21 cellular contexts compared by ENCODE assay signal in the genomic region with DNA sequence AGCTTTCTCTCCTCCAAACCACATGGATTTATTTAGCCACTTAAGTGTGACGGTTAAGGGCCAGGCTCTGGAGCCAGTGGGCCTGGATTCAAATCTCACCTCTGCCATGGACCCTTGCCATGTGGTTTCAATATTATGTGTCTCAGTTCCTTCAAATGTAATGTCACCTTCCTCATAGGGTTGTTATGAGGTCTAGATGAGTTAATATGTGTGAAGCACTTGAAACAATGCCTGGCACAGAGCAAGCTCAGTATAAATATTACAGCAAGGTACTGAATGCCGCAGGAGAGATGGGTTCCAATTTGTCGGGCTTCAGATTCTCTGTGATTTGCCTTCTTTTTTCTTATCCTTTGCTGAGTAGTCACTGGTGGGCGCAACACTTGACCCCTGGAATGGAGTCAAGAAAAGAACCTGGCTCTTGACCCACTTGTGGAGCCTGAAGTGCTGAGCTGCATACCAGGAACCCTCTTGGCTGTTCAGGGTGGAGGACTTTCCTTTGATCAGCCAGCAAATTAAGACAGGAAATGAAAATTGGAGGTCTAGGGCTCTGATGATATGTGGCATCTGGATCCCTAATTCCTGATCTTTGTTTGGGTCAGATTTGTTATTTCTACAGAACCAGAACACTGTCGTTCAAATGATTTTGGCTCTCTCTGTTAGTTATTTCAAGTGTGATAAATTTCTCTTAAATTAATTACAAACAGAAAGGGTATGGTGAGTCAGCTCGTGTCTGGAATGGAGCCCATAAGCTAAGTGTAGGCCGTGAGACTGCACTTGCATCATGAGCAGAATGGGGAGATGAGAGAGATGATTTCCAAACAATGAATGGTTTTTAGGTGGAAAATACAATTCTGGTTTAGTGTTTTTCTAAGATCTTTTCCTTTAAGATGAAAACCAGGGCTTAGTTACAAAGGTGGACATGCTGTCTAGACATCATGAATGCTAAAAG.
DNase-seq lines count a peak whose midpoint lies in the region; ATAC-seq and TF ChIP-seq lines count a peak whose summit lies in the region.
"Had no signal": no experiment of that assay in that cellular context is flagged by ENCODE, and none has a peak within 500 bp of the region (broad histone marks: within the 10 kb centered on the region; RNA-seq: fewer than 3 reads in every experiment).

No MANE protein-coding gene starts in this region.

- H3K9me1 ChIP-seq in IMR-90 (ENCODE audit: insufficient read depth, low read length) = no peaks in the 10 kb centered on the region

- no peaks in the 10 kb centered on the region for H3K4me1 Mint-ChIP-seq in naive thymus-derived CD4-positive, alpha-beta T cell

- H2BK5ac ChIP-seq in IMR-90 (ENCODE audit: low read depth, low read length, poor library complexity, severe bottlenecking) = no peak overlapping the region

- in situ Hi-C loops in IMR-90 (cut with MboI; ENCODE audit: low sequenced_read_pairs) = loop anchor here (10.0 to 25.0 kb wide), 2 partner anchors 203 to 309 kb away; no protein-coding TSS in a partner anchor

- H3K4me3 ChIP-seq in IMR-90 (ENCODE audit: insufficient read depth, low read depth, low read length) = no peak overlapping the region
- no peak overlapping the region for H3K4me3 ChIP-seq in colonic mucosa
- no peak overlapping the region for H3K4me3 ChIP-seq in mucosa of descending colon
- H3K4me3 ChIP-seq in naive thymus-derived CD4-positive, alpha-beta T cell (ENCODE audit: low read length) = no peak overlapping the region
- H3K4me3 ChIP-seq: left ventricle myocardium inferior, SJSA1, tibial nerve had no signal

- no peak overlapping the region for H2BK120ac ChIP-seq in IMR-90 (ENCODE audit: low read depth, low read length)

- WGBS in IMR-90 (ENCODE audit: extremely low coverage in 2 of 2, insufficient read length in 1 of 2), 2 experiments = 0% methylated on average over 1 of the region's 7 CpGs; no CpG with 5 or more reads in 1 of the 2 experiments

- no peak overlapping the region for H3K27ac ChIP-seq in IMR-90 (ENCODE audit: insufficient read depth, low read length)
- H3K27ac ChIP-seq in colonic mucosa = no peak overlapping the region
- no peak overlapping the region for H3K27ac ChIP-seq in naive thymus-derived CD4-positive, alpha-beta T cell (ENCODE audit: low read depth, low read length)
- H3K27ac ChIP-seq: left ventricle myocardium inferior, SJSA1, tibial nerve had no signal

- H2AK9ac ChIP-seq in IMR-90 (replicated peaks; ENCODE audit: low read depth, low read length, poor library complexity) = no peak overlapping the region

- H3K27me3 ChIP-seq in IMR-90 (ENCODE audit: control insufficient read depth, insufficient read depth, low read length) (no peaks in the 10 kb centered on the region), colonic mucosa (no peaks in the 10 kb centered on the region)
- no peaks in the 10 kb centered on the region for H3K27me3 ChIP-seq in naive thymus-derived CD4-positive, alpha-beta T cell (ENCODE audit: control insufficient read depth in 2 of 2, insufficient read depth in 2 of 2, low read length in 2 of 2)
- H3K27me3 ChIP-seq: SJSA1, tibial nerve had no signal

- H2BK15ac ChIP-seq in IMR-90 (ENCODE audit: low read depth, low read length) = no peak overlapping the region

- TF ChIP-seq CTCF in AG09319 (IDR thresholded peaks at IDR 0.05; ENCODE audit: low read depth, low read length) = no peak
- TF ChIP-seq CTCF in IMR-90 (conservative IDR thresholded peaks at IDR 0.05; ENCODE audit: low read depth, low read length) = no peak
- no peak for TF ChIP-seq CTCF in colonic mucosa (IDR thresholded peaks at IDR 0.05)
- TF ChIP-seq CTCF in mucosa of descending colon (IDR thresholded peaks at IDR 0.05) = no peak

- CTCF ChIA-PET in IMR-90 (lab: Yijun Ruan, JAX) = no interaction called here
- CTCF ChIA-PET in naive thymus-derived CD4-positive, alpha-beta T cell (lab: Charles Lee) = no interaction called here

- no peak overlapping the region for H4K5ac ChIP-seq in IMR-90 (ENCODE audit: low read depth, low read length)

- H3K9me3 Mint-ChIP-seq in naive thymus-derived CD4-positive, alpha-beta T cell = peaks cover 0 to 4% (median 0%) of the 10 kb centered on the region in 11 donors
- H3K9me3 Mint-ChIP-seq: activated T-cell treated with anti-CD3 and anti-CD28 coated beads, Interleukin-2, amount 50 U/mL, for 4 hours had no signal

- H4K91ac ChIP-seq in IMR-90 (ENCODE audit: insufficient read depth, low read depth, low read length) = no peak overlapping the region

- peak; percentile 62; the same call in 1 of the 2 replicates for ATAC-seq in IMR-90 (ENCODE audit: low read depth)
- ATAC-seq in mucosa of descending colon = peak; percentile 25
- ATAC-seq in HG03196 (IDR thresholded peaks at IDR 0.05; ENCODE audit: unreplicated experiment) = no peak
- no peak for ATAC-seq in GM18505 (IDR thresholded peaks at IDR 0.05; ENCODE audit: unreplicated experiment)
- ATAC-seq in naive thymus-derived CD4-positive, alpha-beta T cell = no peak
- ATAC-seq: activated T-cell treated with anti-CD3 and anti-CD28 coated beads, Interleukin-2, amount 50 U/mL, for 4 hours; HCT116; sciatic nerve had no signal

- H3K4ac ChIP-seq in IMR-90 (ENCODE audit: low read depth, low read length) = no peak overlapping the region

- no peaks in the 10 kb centered on the region for H4K20me1 ChIP-seq in IMR-90 (ENCODE audit: insufficient read depth, low read length)

- DNase-seq in AG09319 (ENCODE audit: extremely low read depth, low read depth) = peak; percentile 32
- DNase-seq in IMR-90 = peak; percentile 65
- DNase-seq in colonic mucosa = peak; percentile 23
- peak in 1 of 3 donors; percentile 35 for DNase-seq in mucosa of descending colon
- no peak for DNase-seq in NCI-H2227 (lab: John Stamatoyannopoulos, UW; ENCODE audit: unreplicated experiment)
- DNase-seq in naive thymus-derived CD4-positive, alpha-beta T cell = no peak
- DNase-seq: activated CD4-positive, alpha-beta T cell treated with anti-CD3 and anti-CD28 coated beads, Interleukin-2, amount 50 U/mL, for 4 hours; activated T-cell treated with anti-CD3 and anti-CD28 coated beads, Interleukin-2, amount 50 U/mL, for 4 hours; AML-193; cortex of kidney; DMS153; KBM-7; left ventricle myocardium inferior; NCI-H1105; stimulated activated CD4-positive, alpha-beta T cell treated with anti-CD3 and anti-CD28 coated beads, Interleukin-4, amount 100 ng/mL, for 1 hour had no signal

- H3K9ac ChIP-seq in IMR-90 (ENCODE audit: low read depth, low read length) (no peak overlapping the region), colonic mucosa (ENCODE audit: low read depth in 2 of 2, low read length in 2 of 2) (no peak overlapping the region)

- H3K27ac Mint-ChIP-seq in naive thymus-derived CD4-positive, alpha-beta T cell = no peak overlapping the region

- H3K4me2 ChIP-seq in IMR-90 (ENCODE audit: low read depth, low read length) = no peak overlapping the region

- H3K27me3 Mint-ChIP-seq in naive thymus-derived CD4-positive, alpha-beta T cell = peaks cover 0 to 11% (median 5%) of the 10 kb centered on the region in 5 donors

- H3K4me1 ChIP-seq in IMR-90 (ENCODE audit: control insufficient read depth, insufficient read depth, low read length) (no peaks in the 10 kb centered on the region; the same call in 1 of the 2 replicates), colonic mucosa (no peaks in the 10 kb centered on the region), mucosa of descending colon (ENCODE audit: low read depth) (no peaks in the 10 kb centered on the region)
- no peaks in the 10 kb centered on the region for H3K4me1 ChIP-seq in naive thymus-derived CD4-positive, alpha-beta T cell (ENCODE audit: control insufficient read depth in 2 of 2, insufficient read depth in 2 of 2, low read length in 2 of 2)
- H3K4me1 ChIP-seq: left ventricle myocardium inferior, tibial nerve had no signal

- BruUV-seq in IMR-90 (replicated peaks; lab: Mats Ljungman, UMichigan) = no TSS peak

- no peak overlapping the region for H4K8ac ChIP-seq in IMR-90 (ENCODE audit: low read depth in 2 of 2, low read length in 2 of 2)

- no peak overlapping the region for H2AFZ ChIP-seq in IMR-90 (replicated peaks; ENCODE audit: low read length, poor library complexity)

- no peak overlapping the region for H2AK5ac ChIP-seq in IMR-90 (ENCODE audit: low read depth, low read length)

- no peaks in the 10 kb centered on the region for H3K36me3 Mint-ChIP-seq in naive thymus-derived CD4-positive, alpha-beta T cell

- no peak overlapping the region for H3K18ac ChIP-seq in IMR-90 (ENCODE audit: low read depth, low read length)

- H2BK20ac ChIP-seq in IMR-90 (ENCODE audit: low read depth, low read length) = no peak overlapping the region

- no peaks in the 10 kb centered on the region for H3K79me1 ChIP-seq in IMR-90 (ENCODE audit: low read depth in 1 of 2, low read length in 2 of 2)

- H3K23ac ChIP-seq in IMR-90 (ENCODE audit: low read depth, low read length) = no peak overlapping the region

- TF ChIP-seq RAD21 in IMR-90 (IDR thresholded peaks at IDR 0.05; ENCODE audit: low read length) = no peak

- no peaks in the 10 kb centered on the region for H3K36me3 ChIP-seq in IMR-90 (ENCODE audit: control insufficient read depth, insufficient read depth, low read length)
- no peaks in the 10 kb centered on the region for H3K36me3 ChIP-seq in colonic mucosa
- H3K36me3 ChIP-seq in mucosa of descending colon (ENCODE audit: low read depth) = no peaks in the 10 kb centered on the region
- no peaks in the 10 kb centered on the region for H3K36me3 ChIP-seq in naive thymus-derived CD4-positive, alpha-beta T cell (ENCODE audit: control insufficient read depth in 2 of 3, insufficient read depth in 3 of 3, low read length in 3 of 3)
- H3K36me3 ChIP-seq: left ventricle myocardium inferior, SJSA1, tibial nerve had no signal

- H3K56ac ChIP-seq in IMR-90 (ENCODE audit: extremely low read depth, insufficient read depth, low read length) = no peak overlapping the region

- no peak for TF ChIP-seq POLR2A in IMR-90 (IDR thresholded peaks at IDR 0.05; ENCODE audit: low read depth, low read length)
- no peak for TF ChIP-seq POLR2A in GM18505 (IDR thresholded peaks at IDR 0.05; ENCODE audit: borderline replicate concordance, extremely low read depth, insufficient read depth, insufficient read length)

- intact Hi-C loops in IMR-90 (cut with micrococcal nuclease) = no loop called here
- intact Hi-C loops in colonic mucosa (cut with DNase I) = no loop called here
- intact Hi-C loops in mucosa of descending colon (cut with DNase I, micrococcal nuclease) = no loop called here
- intact Hi-C loops in naive thymus-derived CD4-positive, alpha-beta T cell (cut with micrococcal nuclease) = loop anchor here in 1 of 2 donors (10.0 kb wide), 1 partner anchor 457 kb away; no protein-coding TSS in a partner anchor

- H3K9me3 ChIP-seq in IMR-90 (ENCODE audit: control insufficient read depth, insufficient read depth, low read length) (no peaks in the 10 kb centered on the region), colonic mucosa (no peaks in the 10 kb centered on the region), mucosa of descending colon (no peaks in the 10 kb centered on the region)
- no peaks in the 10 kb centered on the region for H3K9me3 ChIP-seq in naive thymus-derived CD4-positive, alpha-beta T cell (ENCODE audit: control insufficient read depth in 2 of 3, low read length in 3 of 3)
- H3K9me3 ChIP-seq: left ventricle myocardium inferior, SJSA1, tibial nerve had no signal

- no peak overlapping the region for H3K4me3 Mint-ChIP-seq in naive thymus-derived CD4-positive, alpha-beta T cell
- H3K4me3 Mint-ChIP-seq: activated T-cell treated with anti-CD3 and anti-CD28 coated beads, Interleukin-2, amount 50 U/mL, for 4 hours had no signal

- dilution Hi-C loops in IMR-90 (cut with HindIII; ENCODE audit: low sequenced_read_pairs, unreplicated experiment) = no loop called here

- POLR2A ChIA-PET in IMR-90 (lab: Charles Lee; ENCODE audit: unreplicated experiment) = no interaction called here
- POLR2A ChIA-PET in naive thymus-derived CD4-positive, alpha-beta T cell (lab: Charles Lee) = no interaction called here

- H3K14ac ChIP-seq in IMR-90 (replicated peaks; ENCODE audit: low read depth, low read length) = no peak overlapping the region

Comparison
In these comparisons a context has a peak if more than half of its experiments do, and no peak if none do; other contexts are left out.
1. DNase-seq: peak in AG09319 (single experiment), IMR-90 (single experiment) and colonic mucosa (single experiment); none in NCI-H2227 (single experiment) and naive thymus-derived CD4-positive, alpha-beta T cell (0 of 9).
2. ATAC-seq: peak in IMR-90 (single experiment) and mucosa of descending colon (single experiment); none in HG03196 (single experiment), GM18505 (single experiment) and naive thymus-derived CD4-positive, alpha-beta T cell (single experiment).